In the genomic region with DNA sequence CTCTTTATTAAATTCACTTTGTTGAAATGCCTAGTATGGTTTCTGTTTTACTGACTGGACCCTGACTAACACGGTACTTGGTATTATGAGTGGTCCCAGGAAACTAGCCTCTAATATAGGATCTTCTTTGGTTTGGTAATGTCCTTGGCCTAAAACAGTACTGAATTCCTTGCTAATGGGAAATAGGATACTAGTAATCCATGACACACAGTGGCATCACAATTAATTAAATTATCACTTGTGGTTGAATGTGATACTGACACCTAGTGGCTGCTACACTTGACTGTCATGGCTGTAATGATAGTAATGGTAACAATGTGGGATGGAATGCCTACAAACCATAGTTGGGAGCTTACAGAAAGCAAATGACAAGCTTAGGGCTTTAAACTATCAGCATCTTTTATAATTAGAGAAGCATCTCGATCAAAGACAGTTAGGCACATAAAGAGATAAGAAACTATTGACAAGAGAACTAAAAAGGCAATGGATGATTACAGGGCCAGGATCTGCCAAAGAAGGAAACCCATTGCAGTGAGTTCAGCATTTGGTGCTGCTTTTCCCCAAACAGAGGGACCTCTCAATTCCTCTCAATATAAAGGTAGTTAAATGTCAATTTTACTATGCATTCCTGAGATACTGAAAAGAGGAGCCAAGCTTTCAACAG, we compare ENCODE assay signal across 9 cellular contexts. TPM values are rescaled to one million over a fixed set of nuclear protein-coding genes. Genes with fewer than 3 reads are reported as not detected.
DNase-seq lines count a peak whose midpoint lies in the region; ATAC-seq, FAIRE-seq and TF ChIP-seq lines count a peak whose summit lies in the region.
"Had no signal": no experiment of that assay in that cellular context is flagged by ENCODE, and none has a peak within 500 bp of the region (broad histone marks: within the 10 kb centered on the region; RNA-seq: fewer than 3 reads in every experiment).

No MANE protein-coding gene starts in this region.

- no peaks in the 10 kb centered on the region for H3K9me3 Mint-ChIP-seq in activated naive CD8-positive, alpha-beta T cell treated with anti-CD3 and anti-CD28 coated beads, Interleukin-2, amount 10 ng/mL, durations not matched to agents 7 days and 5 days
- no peaks in the 10 kb centered on the region for H3K9me3 Mint-ChIP-seq in activated naive CD8-positive, alpha-beta T cell treated with anti-CD3 and anti-CD28 coated beads for 36 hours
- no peaks in the 10 kb centered on the region for H3K9me3 Mint-ChIP-seq in nephron

- peaks cover 0 to 8% (median 0%) of the 10 kb centered on the region in 4 donors for H3K4me1 ChIP-seq in esophagus muscularis mucosa

- intact Hi-C loops in esophagus muscularis mucosa (cut with DNase I), result loop anchor here (2.0 to 5.0 kb wide), 2 partner anchors 67 to 128 kb away; no protein-coding TSS in a partner anchor

- H3K27ac Mint-ChIP-seq in activated naive CD8-positive, alpha-beta T cell treated with anti-CD3 and anti-CD28 coated beads, Interleukin-2, amount 10 ng/mL, durations not matched to agents 7 days and 5 days, result no peak overlapping the region
- no peak overlapping the region for H3K27ac Mint-ChIP-seq in activated naive CD8-positive, alpha-beta T cell treated with anti-CD3 and anti-CD28 coated beads for 36 hours
- no peak overlapping the region for H3K27ac Mint-ChIP-seq in nephron

- H3K27ac ChIP-seq in esophagus muscularis mucosa (replicated peaks in 1 of 4), result peak overlapping the region in 1 of 4 donors; percentile 33

- TF ChIP-seq EP300 in esophagus muscularis mucosa (IDR thresholded peaks at IDR 0.05), result no peak

- 57% methylated on average over 2 of the region's 2 CpGs for WGBS in esophagus muscularis mucosa

- no peaks in the 10 kb centered on the region for H3K27me3 ChIP-seq in esophagus muscularis mucosa

- ATAC-seq in activated naive CD8-positive, alpha-beta T cell treated with anti-CD3 and anti-CD28 coated beads, Interleukin-2, amount 10 ng/mL, durations not matched to agents 7 days and 5 days (ENCODE audit: low read depth), result peak; percentile 45

- no peaks in the 10 kb centered on the region for H3K27me3 Mint-ChIP-seq in activated naive CD8-positive, alpha-beta T cell treated with anti-CD3 and anti-CD28 coated beads, Interleukin-2, amount 10 ng/mL, durations not matched to agents 7 days and 5 days
- no peaks in the 10 kb centered on the region for H3K27me3 Mint-ChIP-seq in activated naive CD8-positive, alpha-beta T cell treated with anti-CD3 and anti-CD28 coated beads for 36 hours
- no peaks in the 10 kb centered on the region for H3K27me3 Mint-ChIP-seq in nephron (ENCODE audit: low read depth)

- POLR2A ChIA-PET in activated naive CD8-positive, alpha-beta T cell treated with anti-CD3 and anti-CD28 coated beads, Interleukin-2, amount 10 ng/mL, durations not matched to agents 7 days and 5 days (lab: Charles Lee), result interaction anchor here (1.0 to 1.4 kb wide), 2 partner anchors 21 to 126 kb away, joined by 3 to 5 read pairs; no protein-coding TSS in a partner anchor

- no peaks in the 10 kb centered on the region for H3K9me3 ChIP-seq in esophagus muscularis mucosa

- peaks cover 0 to 51% (median 41%) of the 10 kb centered on the region in 4 donors for H3K36me3 ChIP-seq in esophagus muscularis mucosa

- TF ChIP-seq CTCF in esophagus muscularis mucosa (IDR thresholded peaks at IDR 0.05) (peak; percentile 62 to 81 (median 64)), nephron (IDR thresholded peaks at IDR 0.05; ENCODE audit: unreplicated experiment in 3 of 3) (peak; percentile 68 to 87 (median 77))

- no peak overlapping the region for H3K4me3 ChIP-seq in esophagus muscularis mucosa

- peaks cover 9% of the 10 kb centered on the region for H3K4me1 Mint-ChIP-seq in activated naive CD8-positive, alpha-beta T cell treated with anti-CD3 and anti-CD28 coated beads, Interleukin-2, amount 10 ng/mL, durations not matched to agents 7 days and 5 days
- peaks cover 5% of the 10 kb centered on the region for H3K4me1 Mint-ChIP-seq in activated naive CD8-positive, alpha-beta T cell treated with anti-CD3 and anti-CD28 coated beads for 36 hours
- no peaks in the 10 kb centered on the region for H3K4me1 Mint-ChIP-seq in nephron

- no peak for TF ChIP-seq POLR2A in esophagus muscularis mucosa (IDR thresholded peaks at IDR 0.05; ENCODE audit: low read depth)

- H3K36me3 Mint-ChIP-seq in activated naive CD8-positive, alpha-beta T cell treated with anti-CD3 and anti-CD28 coated beads, Interleukin-2, amount 10 ng/mL, durations not matched to agents 7 days and 5 days, result peaks cover 15% of the 10 kb centered on the region
- peaks cover 14% of the 10 kb centered on the region for H3K36me3 Mint-ChIP-seq in activated naive CD8-positive, alpha-beta T cell treated with anti-CD3 and anti-CD28 coated beads for 36 hours
- H3K36me3 Mint-ChIP-seq in nephron (ENCODE audit: low read depth), result peaks cover 12% of the 10 kb centered on the region

- peak; percentile 51 for FAIRE-seq in HTR-8/SVneo (lab: Jason Lieb, UNC)
- FAIRE-seq: colon had no signal

- DNase-seq in activated naive CD8-positive, alpha-beta T cell treated with anti-CD3 and anti-CD28 coated beads, Interleukin-2, amount 10 ng/mL, durations not matched to agents 7 days and 5 days, result no peak
- DNase-seq in activated naive CD8-positive, alpha-beta T cell treated with anti-CD3 and anti-CD28 coated beads for 36 hours, result no peak
- DNase-seq in HTR-8/SVneo (ENCODE audit: insufficient read length, low spot score) (peak; percentile 32), RPMI8226 (peak; percentile 28), esophagus muscularis mucosa (ENCODE audit: extremely low spot score) (no peak), OCI-M2 (lab: John Stamatoyannopoulos, UW; ENCODE audit: unreplicated experiment) (no peak)
- DNase-seq in activated CD8-positive, alpha-beta memory T cell treated with anti-CD3 and anti-CD28 coated beads for 24 hours, result no peak

- no peak overlapping the region for H3K4me3 Mint-ChIP-seq in activated naive CD8-positive, alpha-beta T cell treated with anti-CD3 and anti-CD28 coated beads, Interleukin-2, amount 10 ng/mL, durations not matched to agents 7 days and 5 days
- no peak overlapping the region for H3K4me3 Mint-ChIP-seq in activated naive CD8-positive, alpha-beta T cell treated with anti-CD3 and anti-CD28 coated beads for 36 hours
- no peak overlapping the region for H3K4me3 Mint-ChIP-seq in nephron

RNA-seq across cellular contexts. Expression of gene DNHD1, which starts 8.6 kb away (rescaled TPM):
- 10 to 100 TPM; 32.3 to 35.5 TPM for total RNA-seq in activated naive CD8-positive, alpha-beta T cell treated with anti-CD3 and anti-CD28 coated beads, Interleukin-2, amount 10 ng/mL, durations not matched to agents 7 days and 5 days
- 10 to 100 TPM; 11.6 to 11.7 TPM for total RNA-seq in activated naive CD8-positive, alpha-beta T cell treated with anti-CD3 and anti-CD28 coated beads for 36 hours
- total RNA-seq in esophagus muscularis mucosa, result 10 to 100 TPM in 1 of 4 donors, 1 to 10 TPM in 3; 6.1 to 14.5 (median 7.0) TPM

RNA-seq across cellular contexts. Expression of gene TIMM10B, which starts 24.4 kb away (rescaled TPM):
- 10 to 100 TPM; 41.3 to 47.0 TPM for total RNA-seq in activated naive CD8-positive, alpha-beta T cell treated with anti-CD3 and anti-CD28 coated beads, Interleukin-2, amount 10 ng/mL, durations not matched to agents 7 days and 5 days
- total RNA-seq in activated naive CD8-positive, alpha-beta T cell treated with anti-CD3 and anti-CD28 coated beads for 36 hours, result 10 to 100 TPM; 40.3 to 44.3 TPM
- total RNA-seq in esophagus muscularis mucosa, result 10 to 100 TPM; 41.1 to 45.1 (median 42.7) TPM

RNA-seq across cellular contexts. Expression of gene ARFIP2, which starts 24.6 kb away (rescaled TPM):
- total RNA-seq in activated naive CD8-positive, alpha-beta T cell treated with anti-CD3 and anti-CD28 coated beads, Interleukin-2, amount 10 ng/mL, durations not matched to agents 7 days and 5 days, result 10 to 100 TPM; 44.3 to 44.6 TPM
- total RNA-seq in activated naive CD8-positive, alpha-beta T cell treated with anti-CD3 and anti-CD28 coated beads for 36 hours, result 10 to 100 TPM; 44.2 to 47.1 TPM
- 10 to 100 TPM; 43.9 to 51.2 (median 48.6) TPM for total RNA-seq in esophagus muscularis mucosa

RNA-seq across cellular contexts. Expression of gene TRIM3, which starts 32.0 kb away (rescaled TPM):
- 10 to 100 TPM; 11.8 to 11.9 TPM for total RNA-seq in activated naive CD8-positive, alpha-beta T cell treated with anti-CD3 and anti-CD28 coated beads, Interleukin-2, amount 10 ng/mL, durations not matched to agents 7 days and 5 days
- 1 to 10 TPM; 3.4 to 3.6 TPM for total RNA-seq in activated naive CD8-positive, alpha-beta T cell treated with anti-CD3 and anti-CD28 coated beads for 36 hours
- 10 to 100 TPM; 26.6 to 47.6 (median 35.3) TPM for total RNA-seq in esophagus muscularis mucosa

Comparison
In these comparisons a context has a peak if more than half of its experiments do, and no peak if none do; other contexts are left out.
1. DNase-seq: peak in HTR-8/SVneo (single experiment) and RPMI8226 (single experiment); none in activated naive CD8-positive, alpha-beta T cell treated with anti-CD3 and anti-CD28 coated beads, Interleukin-2, amount 10 ng/mL, durations not matched to agents 7 days and 5 days (single experiment), activated naive CD8-positive, alpha-beta T cell treated with anti-CD3 and anti-CD28 coated beads for 36 hours (single experiment), esophagus muscularis mucosa (single experiment), OCI-M2 (single experiment) and activated CD8-positive, alpha-beta memory T cell treated with anti-CD3 and anti-CD28 coated beads for 24 hours (single experiment).